34 cellular contexts compared by ENCODE assay signal in the genomic region with DNA sequence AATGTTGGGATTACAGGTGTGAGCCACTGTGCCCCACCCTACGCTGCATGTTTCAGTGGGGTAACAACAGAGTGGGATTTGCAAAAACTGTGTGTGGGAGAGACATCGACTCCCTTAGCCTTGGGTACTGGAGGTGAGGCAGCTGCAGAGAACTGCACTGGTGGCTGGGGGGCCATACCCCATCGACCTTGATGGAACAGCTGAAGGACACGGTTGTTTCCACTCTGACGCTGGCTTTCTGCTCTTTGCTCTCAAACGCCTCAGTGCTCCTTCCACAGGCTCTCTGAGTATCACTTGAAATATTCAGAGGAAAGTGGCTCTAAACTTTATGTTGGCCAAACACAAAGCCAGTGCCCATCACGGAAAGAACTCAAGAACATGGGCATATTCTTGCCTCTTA. TPM values are rescaled to one million over a fixed set of nuclear protein-coding genes. Genes with fewer than 3 reads are reported as not detected.
"Had no signal": no experiment of that assay in that cellular context is flagged by ENCODE, and none has a peak within 500 bp of the region (broad histone marks: within the 10 kb centered on the region; RNA-seq: fewer than 3 reads in every experiment).

No MANE protein-coding gene starts in this region.

- H3K36me3 Mint-ChIP-seq: mesothelial cell of epicardium had no signal

- H3K4me1 ChIP-seq: colonic mucosa, esophagus squamous epithelium, left lung, lower lobe of right lung had no signal

- H3K9me3 ChIP-seq: colonic mucosa, esophagus squamous epithelium, gastrocnemius medialis, heart right ventricle, left lung, lower lobe of right lung, mucosa of descending colon had no signal

- H3K27ac Mint-ChIP-seq: dendritic cell treated with granulocyte-macrophage colony-stimulating factor and Interleukin-4, amounts not matched to agents 40 ng/mL and 50 ng/mL, for 4 days; endodermal cell; mesothelial cell of epicardium had no signal

- H3K27ac ChIP-seq: colonic mucosa, epithelial cell of prostate, esophagus squamous epithelium, left lung, lower lobe of right lung had no signal

- DNase-seq: colonic mucosa; cortex of kidney; effector CD8-positive, alpha-beta T cell; effector memory CD8-positive, alpha-beta T cell; endodermal cell; erythroblast; esophagus squamous epithelium; foreskin fibroblast; foreskin melanocyte; gastrocnemius medialis; glutamatergic neuron; head of caudate nucleus; heart right ventricle; hippocampal formation; left cardiac atrium; left lung; lower lobe of right lung; mesenchymal stem cell; mucosa of descending colon had no signal

- H3K27me3 ChIP-seq: colonic mucosa, gastrocnemius medialis, heart right ventricle, left lung had no signal

- H3K36me3 ChIP-seq: colonic mucosa, esophagus squamous epithelium, gastrocnemius medialis, heart right ventricle, left lung, lower lobe of right lung had no signal

- H3K4me3 Mint-ChIP-seq: dendritic cell treated with granulocyte-macrophage colony-stimulating factor and Interleukin-4, amounts not matched to agents 40 ng/mL and 50 ng/mL, for 4 days; effector memory CD8-positive, alpha-beta T cell; endodermal cell; mesothelial cell of epicardium had no signal

- H3K9me3 Mint-ChIP-seq: dendritic cell treated with granulocyte-macrophage colony-stimulating factor and Interleukin-4, amounts not matched to agents 40 ng/mL and 50 ng/mL, for 4 days; effector memory CD8-positive, alpha-beta T cell; endodermal cell; mesothelial cell of epicardium had no signal

- ATAC-seq: effector memory CD8-positive, alpha-beta T cell; esophagus mucosa; left lung; lower lobe of right lung; mucosa of descending colon had no signal

- H3K4me3 ChIP-seq: colonic mucosa, esophagus squamous epithelium, gastrocnemius medialis, heart right ventricle, left lung, lower lobe of right lung, mucosa of descending colon had no signal

- H3K27me3 Mint-ChIP-seq: dendritic cell treated with granulocyte-macrophage colony-stimulating factor and Interleukin-4, amounts not matched to agents 40 ng/mL and 50 ng/mL, for 4 days had no signal

- H3K4me1 Mint-ChIP-seq: endodermal cell had no signal

- FAIRE-seq: endometrium, islet of Langerhans, keratinocyte had no signal

RNA-seq across cellular contexts. Expression of a gene that starts 30.8 kb away (rescaled TPM):
- total RNA-seq: chondrocyte, colonic mucosa, dermis microvascular lymphatic vessel endothelial cell, endodermal cell, esophagus mucosa, esophagus squamous epithelium, gastrocnemius medialis, glomerular endothelial cell, kidney epithelial cell, left lung, lower leg skin, lower lobe of right lung, lung microvascular endothelial cell, mesenteric fat pad, mesothelial cell of epicardium, mucosa of descending colon, myocyte had no signal
- polyA plus RNA-seq: keratinocyte had no signal

RNA-seq across cellular contexts. Expression of a gene that starts 57.6 kb away (rescaled TPM):
- total RNA-seq: colonic mucosa, endodermal cell, esophagus mucosa, esophagus squamous epithelium, left lung, lower lobe of right lung, mesenteric fat pad had no signal
